In the genomic region with DNA sequence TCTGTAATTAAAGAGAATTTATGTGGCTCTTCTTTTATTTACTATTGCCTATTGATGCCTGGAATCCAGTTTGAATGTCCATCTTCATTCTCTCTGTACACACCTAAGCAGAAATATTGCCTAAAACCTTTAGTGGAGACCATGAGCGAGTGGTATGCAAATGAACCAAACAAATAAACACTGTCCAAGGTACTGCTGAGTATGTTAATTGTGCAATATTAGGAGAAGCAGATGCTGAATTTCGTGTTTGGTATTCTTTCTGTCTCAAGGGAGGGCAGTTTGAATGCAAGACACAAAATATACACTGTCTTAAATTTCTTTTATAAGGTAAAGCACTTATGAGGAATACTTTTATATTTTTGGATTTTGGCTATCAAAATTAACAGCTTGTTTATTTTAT, we compare ENCODE assay signal across 23 cellular contexts.
DNase-seq lines count a peak whose midpoint lies in the region; ATAC-seq, FAIRE-seq and TF ChIP-seq lines count a peak whose summit lies in the region.
"Had no signal": no experiment of that assay in that cellular context is flagged by ENCODE, and none has a peak within 500 bp of the region (broad histone marks: within the 10 kb centered on the region; RNA-seq: fewer than 3 reads in every experiment).

No MANE protein-coding gene starts in this region.

- peaks cover 0 to 21% (median 0%) of the 10 kb centered on the region in 5 donors for H3K27me3 Mint-ChIP-seq in naive thymus-derived CD4-positive, alpha-beta T cell

- WGBS in A549 (ENCODE audit: missing lambda C conversion rate), result 66% methylated on average over 2 of the region's 2 CpGs

- no peaks in the 10 kb centered on the region for H3K36me3 ChIP-seq in naive thymus-derived CD4-positive, alpha-beta T cell (ENCODE audit: control insufficient read depth in 2 of 3, insufficient read depth in 3 of 3, low read length in 3 of 3)
- H3K36me3 ChIP-seq: pancreas, spleen, tibial nerve had no signal

- peaks cover 0 to 6% (median 0%) of the 10 kb centered on the region in 11 donors for H3K9me3 Mint-ChIP-seq in naive thymus-derived CD4-positive, alpha-beta T cell

- ATAC-seq in A549, result no peak
- ATAC-seq in GM21360 (IDR thresholded peaks at IDR 0.05; ENCODE audit: unreplicated experiment), result no peak
- ATAC-seq in HG03378 (IDR thresholded peaks at IDR 0.05; ENCODE audit: unreplicated experiment), result no peak
- ATAC-seq in naive thymus-derived CD4-positive, alpha-beta T cell, result no peak
- ATAC-seq: pancreas had no signal

- peaks cover 0 to 5% (median 0%) of the 10 kb centered on the region in 5 donors for H3K36me3 Mint-ChIP-seq in naive thymus-derived CD4-positive, alpha-beta T cell

- H3K27ac Mint-ChIP-seq in naive thymus-derived CD4-positive, alpha-beta T cell, result no peak overlapping the region
- H3K27ac Mint-ChIP-seq: HFFc6 had no signal

- no peak for TF ChIP-seq POLR2A in A549 (IDR thresholded peaks at IDR 0.05; ENCODE audit: low read length)

- no peak overlapping the region for H3K4me3 ChIP-seq in A549
- H3K4me3 ChIP-seq in fibroblast of pulmonary artery (replicated peaks; ENCODE audit: low read depth, low read length), result no peak overlapping the region
- no peak overlapping the region for H3K4me3 ChIP-seq in naive thymus-derived CD4-positive, alpha-beta T cell (ENCODE audit: low read length)
- H3K4me3 ChIP-seq: lung, pancreas, spleen, tibial nerve had no signal

- H3K4me1 Mint-ChIP-seq in naive thymus-derived CD4-positive, alpha-beta T cell, result no peaks in the 10 kb centered on the region

- no peak overlapping the region for H3K27ac ChIP-seq in A549
- H3K27ac ChIP-seq in naive thymus-derived CD4-positive, alpha-beta T cell (ENCODE audit: low read depth, low read length), result no peak overlapping the region
- H3K27ac ChIP-seq: pancreas, spleen, tibial nerve had no signal

- DNase-seq in A549 (ENCODE audit: low read depth in 1 of 2, low spot score in 1 of 2) (no peak), GM03348 (ENCODE audit: low spot score) (peak; percentile 18), NCI-H526 treated with DMSO at 0.1 percent for 48 hours (lab: John Stamatoyannopoulos, UW) (peak; percentile 20), fibroblast of pulmonary artery (ENCODE audit: low read depth) (peak; percentile 34)
- DNase-seq in naive thymus-derived CD4-positive, alpha-beta T cell, result no peak
- DNase-seq: activated gamma-delta T cell; activated T-cell treated with anti-CD3 and anti-CD28 coated beads, Interleukin-2, amount 50 U/mL, for 1 hour; C1 segment of cervical spinal cord; Caco-2; DMS79 treated with DMSO at 0.1 percent for 48 hours; GF-D8; head of caudate nucleus; HFFc6; NCI-H1105; NCI-H2029; NCI-H82; pancreas; spleen; T-helper 2 cell had no signal

- H3K9me3 ChIP-seq in A549, result no peaks in the 10 kb centered on the region
- H3K9me3 ChIP-seq in naive thymus-derived CD4-positive, alpha-beta T cell (ENCODE audit: control insufficient read depth in 2 of 3, low read length in 3 of 3), result no peaks in the 10 kb centered on the region
- H3K9me3 ChIP-seq: Caco-2, pancreas, tibial nerve had no signal

- no peak overlapping the region for H3K4me2 ChIP-seq in A549

- TF ChIP-seq RAD21 in A549 (conservative IDR thresholded peaks at IDR 0.05 in 1 of 2, IDR thresholded peaks at IDR 0.05 in 1 of 2), result no peak

- H3K4me3 Mint-ChIP-seq in naive thymus-derived CD4-positive, alpha-beta T cell, result no peak overlapping the region
- H3K4me3 Mint-ChIP-seq: HFFc6 had no signal

- TF ChIP-seq EP300 in A549 (IDR thresholded peaks at IDR 0.05), result no peak

- FAIRE-seq in A549 (lab: Jason Lieb, UNC), result no peak
- FAIRE-seq: pancreas had no signal

- no peaks in the 10 kb centered on the region for H3K27me3 ChIP-seq in naive thymus-derived CD4-positive, alpha-beta T cell (ENCODE audit: control insufficient read depth in 2 of 2, insufficient read depth in 2 of 2, low read length in 2 of 2)
- H3K27me3 ChIP-seq: pancreas, spleen, tibial nerve had no signal

- 0 out of 3 replicates have a peak, but pooled peaks cover 5% of the 10 kb centered on the region for H3K4me1 ChIP-seq in A549
- H3K4me1 ChIP-seq in naive thymus-derived CD4-positive, alpha-beta T cell (ENCODE audit: control insufficient read depth in 2 of 2, insufficient read depth in 2 of 2, low read length in 2 of 2), result no peaks in the 10 kb centered on the region
- H3K4me1 ChIP-seq: pancreas, spleen had no signal

- POLR2A ChIA-PET in A549 (lab: Yijun Ruan, JAX), result no interaction called here
- POLR2A ChIA-PET in naive thymus-derived CD4-positive, alpha-beta T cell (lab: Charles Lee), result no interaction called here

- CTCF ChIA-PET in A549 (lab: Yijun Ruan, JAX), result no interaction called here
- CTCF ChIA-PET in naive thymus-derived CD4-positive, alpha-beta T cell (lab: Charles Lee), result no interaction called here

- intact Hi-C loops in naive thymus-derived CD4-positive, alpha-beta T cell (cut with micrococcal nuclease), result no loop called here

- TF ChIP-seq CTCF in A549 (IDR thresholded peaks at IDR 0.05) (no peak), fibroblast of pulmonary artery (IDR thresholded peaks at IDR 0.05; ENCODE audit: low read length, missing control alignments) (no peak)

TF ChIP-seq in A549, 52 proteins besides CTCF, POLR2A, EP300 and RAD21:
- TF ChIP-seq CHD4 (IDR thresholded peaks at IDR 0.05; ENCODE audit: borderline replicate concordance), result no peak
- TF ChIP-seq, protein P1, sequence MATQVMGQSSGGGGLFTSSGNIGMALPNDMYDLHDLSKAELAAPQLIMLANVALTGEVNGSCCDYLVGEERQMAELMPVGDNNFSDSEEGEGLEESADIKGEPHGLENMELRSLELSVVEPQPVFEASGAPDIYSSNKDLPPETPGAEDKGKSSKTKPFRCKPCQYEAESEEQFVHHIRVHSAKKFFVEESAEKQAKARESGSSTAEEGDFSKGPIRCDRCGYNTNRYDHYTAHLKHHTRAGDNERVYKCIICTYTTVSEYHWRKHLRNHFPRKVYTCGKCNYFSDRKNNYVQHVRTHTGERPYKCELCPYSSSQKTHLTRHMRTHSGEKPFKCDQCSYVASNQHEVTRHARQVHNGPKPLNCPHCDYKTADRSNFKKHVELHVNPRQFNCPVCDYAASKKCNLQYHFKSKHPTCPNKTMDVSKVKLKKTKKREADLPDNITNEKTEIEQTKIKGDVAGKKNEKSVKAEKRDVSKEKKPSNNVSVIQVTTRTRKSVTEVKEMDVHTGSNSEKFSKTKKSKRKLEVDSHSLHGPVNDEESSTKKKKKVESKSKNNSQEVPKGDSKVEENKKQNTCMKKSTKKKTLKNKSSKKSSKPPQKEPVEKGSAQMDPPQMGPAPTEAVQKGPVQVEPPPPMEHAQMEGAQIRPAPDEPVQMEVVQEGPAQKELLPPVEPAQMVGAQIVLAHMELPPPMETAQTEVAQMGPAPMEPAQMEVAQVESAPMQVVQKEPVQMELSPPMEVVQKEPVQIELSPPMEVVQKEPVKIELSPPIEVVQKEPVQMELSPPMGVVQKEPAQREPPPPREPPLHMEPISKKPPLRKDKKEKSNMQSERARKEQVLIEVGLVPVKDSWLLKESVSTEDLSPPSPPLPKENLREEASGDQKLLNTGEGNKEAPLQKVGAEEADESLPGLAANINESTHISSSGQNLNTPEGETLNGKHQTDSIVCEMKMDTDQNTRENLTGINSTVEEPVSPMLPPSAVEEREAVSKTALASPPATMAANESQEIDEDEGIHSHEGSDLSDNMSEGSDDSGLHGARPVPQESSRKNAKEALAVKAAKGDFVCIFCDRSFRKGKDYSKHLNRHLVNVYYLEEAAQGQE (IDR thresholded peaks at IDR 0.05), result peak; percentile 77

Comparison
In these comparisons a context has a peak if more than half of its experiments do, and no peak if none do; other contexts are left out.
1. DNase-seq: peak in GM03348 (single experiment), NCI-H526 treated with DMSO at 0.1 percent for 48 hours (single experiment) and fibroblast of pulmonary artery (single experiment); none in A549 (0 of 2) and naive thymus-derived CD4-positive, alpha-beta T cell (0 of 9).